12 cellular contexts compared by ENCODE assay signal in genomic region chr9:73137286-73137899, GRCh38. TPM values are rescaled to one million over a fixed set of nuclear protein-coding genes. Genes with fewer than 3 reads are reported as not detected.
A peak's percentile ranks its signal among the peaks of the same experiment; 100 is the strongest.
DNase-seq lines count a peak whose midpoint lies in the region; ATAC-seq, FAIRE-seq and TF ChIP-seq lines count a peak whose summit lies in the region.
"Had no signal": no experiment of that assay in that cellular context is flagged by ENCODE, and none has a peak within 500 bp of the region (broad histone marks: within the 10 kb centered on the region; RNA-seq: fewer than 3 reads in every experiment).

No MANE protein-coding gene starts in this region.

- H2BK15ac ChIP-seq in H9 (ENCODE audit: low read depth, low read length), result no peak overlapping the region

- H4K20me1 ChIP-seq in H9 (ENCODE audit: control insufficient read depth, insufficient read depth, insufficient read length), result no peaks in the 10 kb centered on the region

- no peaks in the 10 kb centered on the region for H3K27me3 ChIP-seq in H9 (ENCODE audit: insufficient read depth, low read length)

- TF ChIP-seq CTCF in D721Med (IDR thresholded peaks at IDR 0.05; ENCODE audit: insufficient read depth, missing control alignments), result no peak
- no peak for TF ChIP-seq CTCF in nephron (IDR thresholded peaks at IDR 0.05; ENCODE audit: unreplicated experiment in 3 of 3)
- TF ChIP-seq CTCF in H9 (conservative IDR thresholded peaks at IDR 0.05), result no peak

- H3K79me2 ChIP-seq in H9 (ENCODE audit: insufficient read depth, low read length), result no peaks in the 10 kb centered on the region

- peak overlapping the region; percentile 57 to 75 (median 74) for H3K27ac Mint-ChIP-seq in nephron
- no peak overlapping the region for H3K27ac Mint-ChIP-seq in H9
- H3K27ac Mint-ChIP-seq: B cell had no signal

- H3K36me3 Mint-ChIP-seq in nephron (ENCODE audit: low read depth) (no peaks in the 10 kb centered on the region), H9 (ENCODE audit: insufficient read depth in 1 of 3, low read depth in 3 of 3) (no peaks in the 10 kb centered on the region; a peak in 1 of 7 replicates)

- no peaks in the 10 kb centered on the region for H3K79me1 ChIP-seq in H9 (ENCODE audit: insufficient read depth, low read depth, low read length, poor library complexity, severe bottlenecking)

- no peak for DNase-seq in D721Med (ENCODE audit: insufficient read length, low spot score)
- peak; percentile 59 for DNase-seq in NCI-H460 (ENCODE audit: extremely low read depth, low read depth)
- DNase-seq in H9, result no peak
- no peak for DNase-seq in KG1 (lab: John Stamatoyannopoulos, UW)
- DNase-seq: activated CD8-positive, alpha-beta memory T cell treated with anti-CD3 and anti-CD28 coated beads, Interleukin-2, amount 50 U/mL, for 4 hours; NCI-H146; small intestine had no signal

- no peaks in the 10 kb centered on the region for H3K9me3 Mint-ChIP-seq in nephron
- no peaks in the 10 kb centered on the region for H3K9me3 Mint-ChIP-seq in H9

- no CpG with 5 or more reads among the region's 4 CpGs for WGBS in H9 (ENCODE audit: extremely low coverage, insufficient read length, low lambda C conversion rate)

- no peak overlapping the region for H2AK5ac ChIP-seq in H9 (ENCODE audit: insufficient read length, low read length)

- H4K5ac ChIP-seq in H9 (ENCODE audit: insufficient read length, low read depth, low read length), result no peak overlapping the region

- H3K4me2 ChIP-seq in H9 (ENCODE audit: insufficient read depth, insufficient read length, low read length), result no peak overlapping the region

- no peak overlapping the region for H2BK20ac ChIP-seq in H9 (ENCODE audit: low read depth, low read length, poor library complexity, severe bottlenecking)

- no peaks in the 10 kb centered on the region for H3K9me3 ChIP-seq in H9 (ENCODE audit: control insufficient read depth, low read depth, low read length)

- H3K27ac ChIP-seq in H9 (ENCODE audit: insufficient read length, low read depth, low read length), result no peak overlapping the region

- peaks cover 7% of the 10 kb centered on the region for H3K4me1 Mint-ChIP-seq in nephron
- H3K4me1 Mint-ChIP-seq in H9, result peaks cover 2 to 8% of the 10 kb centered on the region in 2 experiments

- no peaks in the 10 kb centered on the region for H3K23me2 ChIP-seq in H9 (ENCODE audit: insufficient read length, low read depth, low read length, poor library complexity, severe bottlenecking)

- H3K9ac ChIP-seq in H9 (ENCODE audit: extremely low read depth, insufficient read length, low read length), result no peak overlapping the region

- no peak overlapping the region for H3K18ac ChIP-seq in H9 (ENCODE audit: insufficient read length, low read depth, low read length)

- ATAC-seq in HG02938 (IDR thresholded peaks at IDR 0.05; ENCODE audit: unreplicated experiment) (no peak), GM18907 (IDR thresholded peaks at IDR 0.05; ENCODE audit: unreplicated experiment) (no peak)

- H3K23ac ChIP-seq in H9 (ENCODE audit: insufficient read length, low read depth, low read length), result no peak overlapping the region

- no peaks in the 10 kb centered on the region for H3K4me1 ChIP-seq in H9 (ENCODE audit: insufficient read depth, low read length)

- no peak overlapping the region for H4K91ac ChIP-seq in H9 (ENCODE audit: insufficient read length, low read depth, low read length)

- H3K56ac ChIP-seq in H9 (ENCODE audit: insufficient read length, low read depth, low read length), result no peak overlapping the region

- H3K14ac ChIP-seq in H9 (ENCODE audit: insufficient read depth, low read length), result no peak overlapping the region

- no peak overlapping the region for H4K8ac ChIP-seq in H9 (replicated peaks; ENCODE audit: insufficient read length, low read depth, low read length)

- H2BK5ac ChIP-seq in H9 (ENCODE audit: insufficient read length, low read length), result no peak overlapping the region

- H2BK120ac ChIP-seq in H9 (ENCODE audit: low read depth, low read length, poor library complexity, severe bottlenecking), result no peak overlapping the region

- FAIRE-seq in D721Med (lab: Jason Lieb, UNC) (peak; percentile 21), endometrium (lab: Jason Lieb, UNC) (peak; percentile 39)
- FAIRE-seq: small intestine had no signal

- H2BK12ac ChIP-seq in H9 (ENCODE audit: insufficient read length, low read depth, low read length), result no peak overlapping the region

- no peaks in the 10 kb centered on the region for H3K27me3 Mint-ChIP-seq in nephron (ENCODE audit: low read depth)
- H3K27me3 Mint-ChIP-seq in H9 (ENCODE audit: low read depth), result no peaks in the 10 kb centered on the region
- H3K27me3 Mint-ChIP-seq: B cell had no signal

- no peak overlapping the region for H2AFZ ChIP-seq in H9 (ENCODE audit: low read length)

- no peak overlapping the region for H3K4ac ChIP-seq in H9 (ENCODE audit: low read depth, low read length)

- no peak overlapping the region for H3K4me3 Mint-ChIP-seq in nephron
- H3K4me3 Mint-ChIP-seq in H9, result no peak overlapping the region
- H3K4me3 Mint-ChIP-seq: B cell had no signal

- H3T11ph ChIP-seq in H9 (ENCODE audit: low read length), result no peak overlapping the region

RNA-seq across cellular contexts. Expression of gene ANXA1, which starts 14.3 kb away (rescaled TPM):
- total RNA-seq in NCI-H460 (2014; rRNA removed; shearing (Covaris generic)), result 617 and 627 TPM in 2 replicates
- polyA plus RNA-seq in NCI-H460 (2014; cell fraction: nucleus; rRNA removed), result 490 and 549 TPM in 2 replicates
- total RNA-seq in H9 (2021), result 3.5 and 3.6 TPM in 2 replicates

Comparison
In these comparisons a context has a peak if more than half of its experiments do, and no peak if none do; other contexts are left out.
1. H3K27ac Mint-ChIP-seq: peak in nephron (3 of 3); none in H9 (0 of 3).
2. RNA of gene ANXA1, which starts 14.3 kb away (total RNA-seq): 617 to 627 TPM in NCI-H460; 3.5 to 3.6 TPM in H9; every median in the first group is over 100 times any median in the second.